8 cellular contexts compared by ENCODE assay signal in genomic region chr5:57175586-57175985, GRCh38. TPM values are rescaled to one million over a fixed set of nuclear protein-coding genes. Genes with fewer than 3 reads are reported as not detected.
A peak's percentile ranks its signal among the peaks of the same experiment; 100 is the strongest.
DNase-seq lines count a peak whose midpoint lies in the region; ATAC-seq and TF ChIP-seq lines count a peak whose summit lies in the region.

No MANE protein-coding gene starts in this region.

- no peak for DNase-seq in BJ (ENCODE audit: low read depth)
- peak; percentile 17 for DNase-seq in activated T-cell treated with anti-CD3 and anti-CD28 coated beads for 4 hours
- peak; percentile 9 for DNase-seq in fibroblast of the aortic adventitia (ENCODE audit: low read depth)
- peak; percentile 11 for DNase-seq in retina
- DNase-seq in NCI-H1694 (lab: John Stamatoyannopoulos, UW): no peak
- DNase-seq in amniotic stem cell (lab: John Stamatoyannopoulos, UW): no peak
- DNase-seq in AG20443 (ENCODE audit: low spot score): no peak

- TF ChIP-seq CTCF in BJ (IDR thresholded peaks at IDR 0.05; ENCODE audit: insufficient read depth, low read depth, low read length) (no peak), fibroblast of the aortic adventitia (IDR thresholded peaks at IDR 0.05; ENCODE audit: insufficient read depth, low read length) (no peak)

- peak; percentile 24 for ATAC-seq in HG02938 (IDR thresholded peaks at IDR 0.05; ENCODE audit: unreplicated experiment)

- H3K27me3 ChIP-seq in BJ (ENCODE audit: control insufficient read depth, insufficient read depth, low read length): no peaks in the 10 kb centered on the region

- POLR2A ChIA-PET in BJ (lab: Charles Lee): interaction anchor here (0.7 kb wide), 1 partner anchor 14 kb away, joined by 4 read pairs; no protein-coding TSS in a partner anchor

- no peaks in the 10 kb centered on the region for H3K36me3 ChIP-seq in BJ (ENCODE audit: control insufficient read depth, insufficient read depth, low read length)

- CTCF ChIA-PET in BJ (lab: Yijun Ruan, JAX): interaction anchor here (0.7 to 1.5 kb wide), 3 partner anchors 8 to 1201 kb away, joined by 3 read pairs; no protein-coding TSS in a partner anchor

- H3K4me3 ChIP-seq in BJ (ENCODE audit: low read depth, low read length) (peak overlapping the region; percentile 98), fibroblast of the aortic adventitia (ENCODE audit: low read depth, low read length) (peak overlapping the region; percentile 95)

RNA-seq across cellular contexts. Expression of gene GPBP1, which starts 1.7 kb away (rescaled TPM):
- 13.1 and 34.0 TPM in 2 replicates for polyA plus RNA-seq in BJ (2011; rRNA removed)
- 9.9 and 10.6 TPM in 2 replicates for polyA minus RNA-seq in BJ (2011; rRNA and poly(A)+ RNA removed)
- 73.6 and 113 TPM in 2 replicates for total RNA-seq in fibroblast of the aortic adventitia (ENCODE audit: low replicate concordance)

Comparison
In these comparisons a context has a peak if more than half of its experiments do, and no peak if none do; other contexts are left out.
1. DNase-seq: peak in activated T-cell treated with anti-CD3 and anti-CD28 coated beads for 4 hours (single experiment), fibroblast of the aortic adventitia (single experiment) and retina (single experiment); none in BJ (single experiment), NCI-H1694 (single experiment), amniotic stem cell (single experiment) and AG20443 (single experiment).